11 cellular contexts compared by ENCODE assay signal in genomic region chr4:20829958-20830357, GRCh38.
"Had no signal": no experiment of that assay in that cellular context is flagged by ENCODE, and none has a peak within 500 bp of the region (broad histone marks: within the 10 kb centered on the region; RNA-seq: fewer than 3 reads in every experiment).

No MANE protein-coding gene starts in this region.

- H3K36me3 ChIP-seq: lower lobe of right lung, tibial artery, vagina had no signal

- H3K79me2 ChIP-seq: hepatocyte had no signal

- H2AFZ ChIP-seq: hepatocyte had no signal

- H3K27ac ChIP-seq: hepatocyte, lower lobe of right lung, tibial artery, vagina had no signal

- H3K9me3 ChIP-seq: lower lobe of right lung, tibial artery, vagina had no signal

- H3K4me2 ChIP-seq: hepatocyte had no signal

- H3K4me3 ChIP-seq: hepatocyte, lower lobe of right lung, tibial artery, vagina had no signal

- H3K27me3 ChIP-seq: hepatocyte, tibial artery, vagina had no signal

- H3K4me1 ChIP-seq: lower lobe of right lung, tibial artery, vagina had no signal

- DNase-seq: activated CD4-positive, alpha-beta T cell treated with anti-CD3 and anti-CD28 coated beads, Interleukin-2, amount 50 U/mL, for 1 hour; activated naive CD4-positive, alpha-beta T cell treated with anti-CD3 and anti-CD28 coated beads, Interleukin-2, amount 10 ng/mL, durations not matched to agents 7 days and 5 days; lower lobe of right lung; naive thymus-derived CD4-positive, alpha-beta T cell; retina; small intestine; T-helper 2 cell; tibial artery had no signal

- ATAC-seq: lower lobe of right lung; naive thymus-derived CD4-positive, alpha-beta T cell; stimulated activated effector memory CD8-positive, alpha-beta T cell treated with anti-CD3 and anti-CD28 coated beads, Interleukin-12 subunit alpha, Interleukin-12 subunit beta, amount 100 ng/mL, for 72 hours had no signal
